Comparison of ENCODE assay signal across 2 cellular contexts in genomic region chr2:228705331-228705730, GRCh38.
TF ChIP-seq lines count a peak whose summit lies in the region.

No MANE protein-coding gene starts in this region.

TF ChIP-seq in GM23338, 12 proteins besides CTCF, POLR2A, EP300 and RAD21:
- TF ChIP-seq EZH2phosphoT487 (IDR thresholded peaks at IDR 0.05; ENCODE audit: unreplicated experiment) (no peak), JUNB (IDR thresholded peaks at IDR 0.05; ENCODE audit: unreplicated experiment) (no peak), REST (IDR thresholded peaks at IDR 0.05; ENCODE audit: unreplicated experiment) (no peak), NANOG (IDR thresholded peaks at IDR 0.05; ENCODE audit: borderline replicate concordance) (no peak), EZH2 (IDR thresholded peaks at IDR 0.05; ENCODE audit: low read depth, unreplicated experiment) (no peak), ZNF114 (CRISPR knock-in tag; IDR thresholded peaks at IDR 0.05) (no peak), ZNF331 (CRISPR knock-in tag; IDR thresholded peaks at IDR 0.05; ENCODE audit: low read depth) (no peak)
- TF ChIP-seq, protein P1, sequence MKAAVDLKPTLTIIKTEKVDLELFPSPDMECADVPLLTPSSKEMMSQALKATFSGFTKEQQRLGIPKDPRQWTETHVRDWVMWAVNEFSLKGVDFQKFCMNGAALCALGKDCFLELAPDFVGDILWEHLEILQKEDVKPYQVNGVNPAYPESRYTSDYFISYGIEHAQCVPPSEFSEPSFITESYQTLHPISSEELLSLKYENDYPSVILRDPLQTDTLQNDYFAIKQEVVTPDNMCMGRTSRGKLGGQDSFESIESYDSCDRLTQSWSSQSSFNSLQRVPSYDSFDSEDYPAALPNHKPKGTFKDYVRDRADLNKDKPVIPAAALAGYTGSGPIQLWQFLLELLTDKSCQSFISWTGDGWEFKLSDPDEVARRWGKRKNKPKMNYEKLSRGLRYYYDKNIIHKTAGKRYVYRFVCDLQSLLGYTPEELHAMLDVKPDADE (IDR thresholded peaks at IDR 0.05), result no peak

TF ChIP-seq in H1, 55 proteins besides CTCF, POLR2A, EP300 and RAD21:
- TF ChIP-seq SP1 (IDR thresholded peaks at IDR 0.05; ENCODE audit: low read depth, low read length), result no peak
TF ChIP-seq in H1: peak in this region for 0.
